In genomic region chr2:218219934-218220333, GRCh38 we compare ENCODE assay signal across 10 cellular contexts. TPM values are rescaled to one million over a fixed set of nuclear protein-coding genes. Genes with fewer than 3 reads are reported as not detected.
A peak's percentile ranks its signal among the peaks of the same experiment; 100 is the strongest.
DNase-seq lines count a peak whose midpoint lies in the region; ATAC-seq and TF ChIP-seq lines count a peak whose summit lies in the region.
"Had no signal": no experiment of that assay in that cellular context is flagged by ENCODE, and none has a peak within 500 bp of the region (broad histone marks: within the 10 kb centered on the region; RNA-seq: fewer than 3 reads in every experiment).

No MANE protein-coding gene starts in this region.

- TF ChIP-seq POLR2A in IMR-90 (IDR thresholded peaks at IDR 0.05; ENCODE audit: low read depth, low read length) = no peak

- POLR2A ChIA-PET in IMR-90 (lab: Charles Lee; ENCODE audit: unreplicated experiment) = interaction anchor here (0.6 to 0.7 kb wide), 2 partner anchors 526 to 1153 kb away, joined by 3 to 7 read pairs; no protein-coding TSS in a partner anchor
- POLR2A ChIA-PET in naive thymus-derived CD8-positive, alpha-beta T cell (lab: Charles Lee) = interaction anchor here (0.5 to 3.8 kb wide), 8 partner anchors 9 to 248 kb away, joined by 3 to 21 read pairs (median 7); partner anchors contain the start of genes AAMP and PNKD

- H3K79me1 ChIP-seq in IMR-90 (ENCODE audit: low read depth in 1 of 2, low read length in 2 of 2) = peaks cover 0 to 44% of the 10 kb centered on the region in 2 experiments; a peak in 2 of 4 replicates

- no CpG with 5 or more reads among the region's 2 CpGs for WGBS in IMR-90 (ENCODE audit: extremely low coverage in 2 of 2, insufficient read length in 1 of 2), 2 experiments
- 47% methylated on average over 2 of the region's 2 CpGs for WGBS in mammary epithelial cell (ENCODE audit: low coverage, missing lambda C conversion rate)

- peak overlapping the region; percentile 67; the same call in 1 of the 2 replicates for H3K23ac ChIP-seq in IMR-90 (ENCODE audit: low read depth, low read length)

- H3K27ac Mint-ChIP-seq in naive thymus-derived CD8-positive, alpha-beta T cell = peak overlapping the region; percentile 77 to 100 (median 97)

- no peak overlapping the region for H2BK15ac ChIP-seq in IMR-90 (ENCODE audit: low read depth, low read length)

- no peak overlapping the region for H2BK20ac ChIP-seq in IMR-90 (ENCODE audit: low read depth, low read length)

- no peak overlapping the region for H4K8ac ChIP-seq in IMR-90 (ENCODE audit: low read depth in 2 of 2, low read length in 2 of 2)

- H3K9me3 ChIP-seq in BLaER1 (no peaks in the 10 kb centered on the region), IMR-90 (ENCODE audit: control insufficient read depth, insufficient read depth, low read length) (no peaks in the 10 kb centered on the region), mammary epithelial cell (replicated peaks; ENCODE audit: insufficient read depth, low read length) (no peaks in the 10 kb centered on the region)

- dilution Hi-C loops in IMR-90 (cut with HindIII; ENCODE audit: low sequenced_read_pairs, unreplicated experiment) = no loop called here
- dilution Hi-C loops in mammary epithelial cell (cut with HindIII; ENCODE audit: low sequenced_read_pairs) = no loop called here

- H2BK120ac ChIP-seq in IMR-90 (ENCODE audit: low read depth, low read length) = no peak overlapping the region

- H3K4me3 ChIP-seq in BLaER1 (peak overlapping the region; percentile 97; the same call in 1 of the 2 replicates), IMR-90 (ENCODE audit: insufficient read depth, low read depth, low read length) (no peak overlapping the region), mammary epithelial cell (replicated peaks in 1 of 3; ENCODE audit: insufficient read depth in 1 of 3, low read depth in 2 of 3, low read length in 3 of 3) (peak overlapping the region; percentile 84 to 92 (median 91))

- H3K4me3 Mint-ChIP-seq in naive thymus-derived CD8-positive, alpha-beta T cell = peak overlapping the region; percentile 90 to 99 (median 94)

- no peak overlapping the region for H4K5ac ChIP-seq in IMR-90 (ENCODE audit: low read depth, low read length)

- peaks cover 41% of the 10 kb centered on the region for H3K36me3 ChIP-seq in BLaER1
- H3K36me3 ChIP-seq in IMR-90 (ENCODE audit: control insufficient read depth, insufficient read depth, low read length) = peaks cover 10% of the 10 kb centered on the region
- H3K36me3 ChIP-seq in mammary epithelial cell (ENCODE audit: insufficient read depth, low read length) = peaks cover 18% of the 10 kb centered on the region

- DNase-seq in IMR-90 (no peak), mammary epithelial cell (no peak), GM19240 (ENCODE audit: insufficient read length, low spot score) (no peak), middle frontal gyrus (ENCODE audit: extremely low spot score, low spot score) (no peak)
- DNase-seq in naive thymus-derived CD8-positive, alpha-beta T cell = no peak
- DNase-seq: NCI-H1436 treated with DMSO at 0.1 percent for 48 hours had no signal

- H3K4me2 ChIP-seq in BLaER1 (peak overlapping the region; percentile 94), IMR-90 (ENCODE audit: low read depth, low read length) (peak overlapping the region; percentile 51), mammary epithelial cell (ENCODE audit: insufficient read depth, low read depth, low read length) (peak overlapping the region; percentile 95)

- H3K79me2 ChIP-seq in mammary epithelial cell (ENCODE audit: insufficient read depth, low read length) = peaks cover 92% of the 10 kb centered on the region

- H3K4me1 Mint-ChIP-seq in naive thymus-derived CD8-positive, alpha-beta T cell = peaks cover 32 to 76% (median 74%) of the 10 kb centered on the region in 4 donors

- no peak overlapping the region for H3K4ac ChIP-seq in IMR-90 (ENCODE audit: low read depth, low read length)

- H3K4me1 ChIP-seq in BLaER1 = peaks cover 62% of the 10 kb centered on the region
- peaks cover 22% of the 10 kb centered on the region for H3K4me1 ChIP-seq in IMR-90 (ENCODE audit: control insufficient read depth, insufficient read depth, low read length)
- H3K4me1 ChIP-seq in mammary epithelial cell (ENCODE audit: insufficient read depth, low read length) = peaks cover 49% of the 10 kb centered on the region

- in situ Hi-C loops in IMR-90 (cut with MboI; ENCODE audit: low sequenced_read_pairs) (no loop called here), mammary epithelial cell (cut with MboI; ENCODE audit: low sequenced_read_pairs in 2 of 2) (no loop called here)

- intact Hi-C loops in IMR-90 (cut with micrococcal nuclease) = no loop called here
- intact Hi-C loops in mammary epithelial cell (cut with micrococcal nuclease) = no loop called here

- H3K9ac ChIP-seq in BLaER1 (peak overlapping the region; percentile 96), IMR-90 (ENCODE audit: low read depth, low read length) (no peak overlapping the region), mammary epithelial cell (ENCODE audit: insufficient read depth, low read length) (peak overlapping the region; percentile 93)

- H3K27me3 ChIP-seq in BLaER1 (no peaks in the 10 kb centered on the region), IMR-90 (ENCODE audit: control insufficient read depth, insufficient read depth, low read length) (no peaks in the 10 kb centered on the region), mammary epithelial cell (ENCODE audit: insufficient read depth, low read length) (no peaks in the 10 kb centered on the region)

- no peak overlapping the region for H4K91ac ChIP-seq in IMR-90 (ENCODE audit: insufficient read depth, low read depth, low read length)

- peaks cover 16% of the 10 kb centered on the region for H3K9me1 ChIP-seq in IMR-90 (ENCODE audit: insufficient read depth, low read length)

- H3K14ac ChIP-seq in IMR-90 (replicated peaks; ENCODE audit: low read depth, low read length) = peak overlapping the region; percentile 23; the same call in 1 of the 2 replicates

- H3K9me3 Mint-ChIP-seq in naive thymus-derived CD8-positive, alpha-beta T cell = no peaks in the 10 kb centered on the region

- peak overlapping the region; percentile 25; the same call in 1 of the 2 replicates for H3K56ac ChIP-seq in IMR-90 (ENCODE audit: extremely low read depth, insufficient read depth, low read length)

- peaks cover 75% of the 10 kb centered on the region for H4K20me1 ChIP-seq in BLaER1
- peaks cover 74% of the 10 kb centered on the region for H4K20me1 ChIP-seq in IMR-90 (ENCODE audit: insufficient read depth, low read length)
- peaks cover 24% of the 10 kb centered on the region for H4K20me1 ChIP-seq in mammary epithelial cell (ENCODE audit: insufficient read depth, low read length)

- TF ChIP-seq RAD21 in IMR-90 (IDR thresholded peaks at IDR 0.05; ENCODE audit: low read length) = no peak

- no peak overlapping the region for H2BK5ac ChIP-seq in IMR-90 (ENCODE audit: low read depth, low read length, poor library complexity, severe bottlenecking)

- H2AFZ ChIP-seq in IMR-90 (replicated peaks; ENCODE audit: low read length, poor library complexity) = no peak overlapping the region
- no peak overlapping the region for H2AFZ ChIP-seq in mammary epithelial cell (ENCODE audit: low read depth, low read length)

- H3K27me3 Mint-ChIP-seq in naive thymus-derived CD8-positive, alpha-beta T cell = no peaks in the 10 kb centered on the region

- H3K27ac ChIP-seq in BLaER1 (no peak overlapping the region), IMR-90 (ENCODE audit: insufficient read depth, low read length) (no peak overlapping the region), mammary epithelial cell (ENCODE audit: insufficient read depth, low read depth, low read length) (peak overlapping the region; percentile 84)

- CTCF ChIA-PET in IMR-90 (lab: Yijun Ruan, JAX) = no interaction called here
- CTCF ChIA-PET in mammary epithelial cell (lab: Charles Lee; ENCODE audit: low non-redundant PET) = no interaction called here

- BruUV-seq in IMR-90 (replicated peaks; lab: Mats Ljungman, UMichigan) = no TSS peak
- no TSS peak for BruUV-seq in mammary epithelial cell (replicated peaks; lab: Mats Ljungman, UMichigan)

- no peak for TF ChIP-seq CTCF in IMR-90 (conservative IDR thresholded peaks at IDR 0.05; ENCODE audit: low read depth, low read length)
- no peak for TF ChIP-seq CTCF in mammary epithelial cell (conservative IDR thresholded peaks at IDR 0.05 in 1 of 2, IDR thresholded peaks at IDR 0.05 in 1 of 2; ENCODE audit: extremely low read depth in 1 of 2, insufficient read depth in 1 of 2, low read depth in 1 of 2, low read length in 2 of 2)

- H2AK5ac ChIP-seq in IMR-90 (ENCODE audit: low read depth, low read length) = no peak overlapping the region

- no peak overlapping the region for H2AK9ac ChIP-seq in IMR-90 (replicated peaks; ENCODE audit: low read depth, low read length, poor library complexity)

- H3K36me3 Mint-ChIP-seq in naive thymus-derived CD8-positive, alpha-beta T cell = peaks cover 5 to 46% (median 12%) of the 10 kb centered on the region in 3 donors

- ATAC-seq in IMR-90 (ENCODE audit: low read depth) (no peak), GM19467 (IDR thresholded peaks at IDR 0.05; ENCODE audit: unreplicated experiment) (no peak), HG03108 (IDR thresholded peaks at IDR 0.05; ENCODE audit: unreplicated experiment) (no peak)
- no peak for ATAC-seq in naive thymus-derived CD8-positive, alpha-beta T cell

- H3K18ac ChIP-seq in IMR-90 (ENCODE audit: low read depth, low read length) = no peak overlapping the region

RNA-seq across cellular contexts. Expression of gene ARPC2, which starts 2.9 kb away (rescaled TPM):
- total RNA-seq in IMR-90 (2012; rRNA removed) (635 and 696 TPM in 2 replicates), mammary epithelial cell (100 to 1,000 TPM; 523 to 644 TPM)
- polyA plus RNA-seq in IMR-90 (2012; rRNA removed) (544 and 561 TPM in 2 replicates), mammary epithelial cell (961 TPM)
- polyA plus RNA-seq in IMR-90 (2012; cell fraction: cytosol; rRNA removed) = 259 and 280 TPM in 2 replicates
- polyA plus RNA-seq in IMR-90 (2012; cell fraction: nucleus; rRNA removed; ENCODE audit: low replicate concordance) = 120 and 334 TPM in 2 replicates
- polyA minus RNA-seq in mammary epithelial cell = 351 TPM
- 100 to 1,000 TPM; 425 to 448 TPM for total RNA-seq in naive thymus-derived CD8-positive, alpha-beta T cell
- 100 to 1,000 TPM; 690 to 865 (median 728) TPM for polyA plus RNA-seq in naive thymus-derived CD8-positive, alpha-beta T cell

RNA-seq across cellular contexts. Expression of gene GPBAR1, which starts 40.9 kb away (rescaled TPM):
- total RNA-seq in IMR-90 (2012; rRNA removed) (under 0.01 TPM in 1 of 2 replicates, not detected in the other), mammary epithelial cell (under 1 TPM; 0.49 to 0.83 TPM)
- polyA plus RNA-seq in IMR-90 (2012; rRNA removed) (0.13 and 0.21 TPM in 2 replicates), mammary epithelial cell (0.03 TPM)
- 0.05 and 0.13 TPM in 2 replicates for polyA plus RNA-seq in IMR-90 (2012; cell fraction: cytosol; rRNA removed)
- 0.56 and 2.4 TPM in 2 replicates for polyA plus RNA-seq in IMR-90 (2012; cell fraction: nucleus; rRNA removed; ENCODE audit: low replicate concordance)
- not detected for polyA minus RNA-seq in mammary epithelial cell
- 1 to 10 TPM; 1.1 to 1.4 TPM for total RNA-seq in naive thymus-derived CD8-positive, alpha-beta T cell
- polyA plus RNA-seq in naive thymus-derived CD8-positive, alpha-beta T cell = under 1 TPM; 0.14 to 0.41 (median 0.28) TPM

RNA-seq across cellular contexts. Expression of gene AAMP, which starts 50.0 kb away (rescaled TPM):
- total RNA-seq in IMR-90 (2012; rRNA removed) (112 and 118 TPM in 2 replicates), mammary epithelial cell (10 to 100 TPM; 80.2 to 87.6 TPM)
- polyA plus RNA-seq in IMR-90 (2012; rRNA removed) (104 and 108 TPM in 2 replicates), mammary epithelial cell (112 TPM)
- polyA plus RNA-seq in IMR-90 (2012; cell fraction: cytosol; rRNA removed) = 132 and 175 TPM in 2 replicates
- 140 and 213 TPM in 2 replicates for polyA plus RNA-seq in IMR-90 (2012; cell fraction: nucleus; rRNA removed; ENCODE audit: low replicate concordance)
- 85.9 TPM for polyA minus RNA-seq in mammary epithelial cell
- total RNA-seq in naive thymus-derived CD8-positive, alpha-beta T cell = 10 to 100 TPM; 57.0 to 61.6 TPM
- polyA plus RNA-seq in naive thymus-derived CD8-positive, alpha-beta T cell = 10 to 100 TPM; 77.0 to 93.6 (median 89.7) TPM

RNA-seq across cellular contexts. Expression of gene PNKD, which starts 50.4 kb away (rescaled TPM):
- total RNA-seq in IMR-90 (2012; rRNA removed) (19.2 and 22.2 TPM in 2 replicates), mammary epithelial cell (10 to 100 TPM; 15.7 to 29.8 TPM)
- polyA plus RNA-seq in IMR-90 (2012; rRNA removed) (68.5 and 70.1 TPM in 2 replicates), mammary epithelial cell (33.4 TPM)
- polyA plus RNA-seq in IMR-90 (2012; cell fraction: cytosol; rRNA removed) = 86.1 and 87.9 TPM in 2 replicates
- polyA plus RNA-seq in IMR-90 (2012; cell fraction: nucleus; rRNA removed; ENCODE audit: low replicate concordance) = 29.9 and 38.4 TPM in 2 replicates
- polyA minus RNA-seq in mammary epithelial cell = 61.1 TPM
- 10 to 100 TPM; 33.6 to 40.5 TPM for total RNA-seq in naive thymus-derived CD8-positive, alpha-beta T cell
- polyA plus RNA-seq in naive thymus-derived CD8-positive, alpha-beta T cell = 100 to 1,000 TPM; 108 to 119 (median 109) TPM

RNA-seq across cellular contexts. Expression of gene CXCR1, which starts 53.2 kb away (rescaled TPM):
- total RNA-seq in IMR-90 (2012; rRNA removed) (not detected in 2 replicates), mammary epithelial cell (1 to 10 TPM in 1 of 2 donors, under 1 TPM in 1; under 0.01 to 1.1 TPM)
- polyA plus RNA-seq in IMR-90 (2012; rRNA removed) (not detected in 2 replicates), mammary epithelial cell (1.4 TPM)
- not detected in 2 replicates for polyA plus RNA-seq in IMR-90 (2012; cell fraction: cytosol; rRNA removed)
- polyA plus RNA-seq in IMR-90 (2012; cell fraction: nucleus; rRNA removed; ENCODE audit: low replicate concordance) = not detected in 2 replicates
- polyA minus RNA-seq in mammary epithelial cell = 6.8 TPM
- total RNA-seq in naive thymus-derived CD8-positive, alpha-beta T cell = not detected
- polyA plus RNA-seq in naive thymus-derived CD8-positive, alpha-beta T cell = under 1 TPM in 1 of 3 donors, not detected in 2; 0.39 TPM
- total RNA-seq: myocyte had no signal
